ENCODE assay signal across 8 cellular contexts in genomic region chr19:34317311-34317927, GRCh38. TPM values are rescaled to one million over a fixed set of nuclear protein-coding genes. Genes with fewer than 3 reads are reported as not detected.
DNase-seq lines count a peak whose midpoint lies in the region; ATAC-seq and TF ChIP-seq lines count a peak whose summit lies in the region.

No MANE protein-coding gene starts in this region.

- ATAC-seq in RWPE2 (ENCODE audit: low read depth) (peak; percentile 27; the same call in 1 of the 3 replicates), psoas muscle (peak; percentile 62 to 74 (median 68)), GM21619 (IDR thresholded peaks at IDR 0.05; ENCODE audit: unreplicated experiment) (no peak)

- peak; percentile 41 for DNase-seq in G401 (ENCODE audit: low spot score)
- no peak for DNase-seq in RWPE2 (ENCODE audit: low spot score)
- DNase-seq in esophagus muscularis mucosa (ENCODE audit: extremely low spot score) = no peak
- DNase-seq in psoas muscle = no peak
- no peak for DNase-seq in brain microvascular endothelial cell
- no peak for DNase-seq in SKM-1 (lab: John Stamatoyannopoulos, UW; ENCODE audit: unreplicated experiment)
- DNase-seq in NCI-H1105 (lab: John Stamatoyannopoulos, UW) = no peak

- in situ Hi-C loops in G401 (cut with HindIII; ENCODE audit: low sequenced_read_pairs) (no loop called here), brain microvascular endothelial cell (cut with HindIII; ENCODE audit: low pct_ligation_motif_present, low sequenced_read_pairs) (no loop called here)

- no peak for TF ChIP-seq EP300 in esophagus muscularis mucosa (IDR thresholded peaks at IDR 0.05)

- no peaks in the 10 kb centered on the region for H3K9me3 ChIP-seq in RWPE2 (ENCODE audit: severe bottlenecking)
- no peaks in the 10 kb centered on the region for H3K9me3 ChIP-seq in esophagus muscularis mucosa
- H3K9me3 ChIP-seq in psoas muscle = no peaks in the 10 kb centered on the region

- TF ChIP-seq CTCF in RWPE2 (IDR thresholded peaks at IDR 0.05; ENCODE audit: poor library complexity, severe bottlenecking) (no peak), esophagus muscularis mucosa (IDR thresholded peaks at IDR 0.05) (no peak), psoas muscle (IDR thresholded peaks at IDR 0.05) (no peak), brain microvascular endothelial cell (IDR thresholded peaks at IDR 0.05; ENCODE audit: low read depth, low read length, missing control alignments) (no peak)

- H3K4me3 ChIP-seq in RWPE2 (ENCODE audit: severe bottlenecking) (no peak overlapping the region), esophagus muscularis mucosa (no peak overlapping the region), psoas muscle (no peak overlapping the region), brain microvascular endothelial cell (ENCODE audit: low read depth, low read length) (no peak overlapping the region)

- H3K27me3 ChIP-seq in RWPE2 (ENCODE audit: insufficient read depth, poor library complexity, severe bottlenecking) (no peaks in the 10 kb centered on the region), esophagus muscularis mucosa (no peaks in the 10 kb centered on the region), psoas muscle (ENCODE audit: insufficient read depth in 3 of 3, low read length in 2 of 3) (no peaks in the 10 kb centered on the region), brain microvascular endothelial cell (replicated peaks) (no peaks in the 10 kb centered on the region)

- peaks cover 37% of the 10 kb centered on the region for H3K4me1 ChIP-seq in RWPE2 (ENCODE audit: insufficient read depth, poor library complexity, severe bottlenecking)
- H3K4me1 ChIP-seq in esophagus muscularis mucosa = peaks cover 17 to 49% (median 24%) of the 10 kb centered on the region in 4 donors
- H3K4me1 ChIP-seq in psoas muscle = peaks cover 52% of the 10 kb centered on the region

- no peak overlapping the region for H3K27ac ChIP-seq in RWPE2 (ENCODE audit: poor library complexity, severe bottlenecking)
- H3K27ac ChIP-seq in esophagus muscularis mucosa (replicated peaks in 1 of 4) = peak overlapping the region in 3 of 4 donors; percentile 38 to 44 (median 42)
- peak overlapping the region; percentile 72 for H3K27ac ChIP-seq in psoas muscle
- H3K27ac ChIP-seq in brain microvascular endothelial cell = no peak overlapping the region

- no peak for TF ChIP-seq POLR2A in esophagus muscularis mucosa (IDR thresholded peaks at IDR 0.05; ENCODE audit: low read depth)

- H3K36me3 ChIP-seq in RWPE2 (ENCODE audit: low read depth) = peaks cover 13% of the 10 kb centered on the region
- peaks cover 12 to 26% (median 23%) of the 10 kb centered on the region in 4 donors for H3K36me3 ChIP-seq in esophagus muscularis mucosa
- peaks cover 0 to 24% of the 10 kb centered on the region in 2 donors for H3K36me3 ChIP-seq in psoas muscle (ENCODE audit: insufficient read depth in 1 of 2, low read depth in 1 of 2)
- peaks cover 11% of the 10 kb centered on the region for H3K36me3 ChIP-seq in brain microvascular endothelial cell (replicated peaks)

- 84% methylated on average over 5 of the region's 6 CpGs for WGBS in esophagus muscularis mucosa
- 65 to 74% (median 70%) methylated on average over 6 of the region's 6 CpGs for WGBS in psoas muscle, 3 donors

- intact Hi-C loops in esophagus muscularis mucosa (cut with DNase I) = no loop called here
- intact Hi-C loops in psoas muscle (cut with DNase I) = loop anchor here in 1 of 2 donors (5.0 kb wide), 1 partner anchor 40 kb away; no protein-coding TSS in a partner anchor

RNA-seq across cellular contexts. Expression of gene GPI, which starts 47.6 kb away (rescaled TPM):
- 216 TPM in 2 replicates for total RNA-seq in G401 (2014; rRNA removed; shearing (Covaris generic))
- total RNA-seq in esophagus muscularis mucosa = 100 to 1,000 TPM; 121 to 313 (median 212) TPM
- total RNA-seq in psoas muscle = 100 to 1,000 TPM; 170 to 259 (median 255) TPM
- 100 to 1,000 TPM; 111 to 166 (median 125) TPM for polyA plus RNA-seq in psoas muscle

Comparison
In these comparisons a context has a peak if more than half of its experiments do, and no peak if none do; other contexts are left out.
1. H3K27ac ChIP-seq: peak in esophagus muscularis mucosa (3 of 4) and psoas muscle (single experiment); none in RWPE2 (single experiment) and brain microvascular endothelial cell (single experiment).